ENCODE assay signal across 20 cellular contexts in genomic region chr10:80526742-80527141, GRCh38. TPM values are rescaled to one million over a fixed set of nuclear protein-coding genes. Genes with fewer than 3 reads are reported as not detected.
DNase-seq lines count a peak whose midpoint lies in the region; ATAC-seq, FAIRE-seq and TF ChIP-seq lines count a peak whose summit lies in the region.
"Had no signal": no experiment of that assay in that cellular context is flagged by ENCODE, and none has a peak within 500 bp of the region (broad histone marks: within the 10 kb centered on the region; RNA-seq: fewer than 3 reads in every experiment).

No MANE protein-coding gene starts in this region.

- H3K9ac ChIP-seq in colonic mucosa (ENCODE audit: low read depth in 2 of 2, low read length in 2 of 2) = no peak overlapping the region

- peak in 1 of 2 donors; percentile 11 for ATAC-seq in activated T-cell treated with anti-CD3 and anti-CD28 coated beads, Interleukin-2, amount 50 U/mL, for 4 hours
- no peak for ATAC-seq in activated naive CD8-positive, alpha-beta T cell treated with anti-CD3 and anti-CD28 coated beads, Interleukin-2, amount 10 ng/mL, durations not matched to agents 7 days and 5 days (ENCODE audit: low read depth)
- no peak for ATAC-seq in GM18520 (IDR thresholded peaks at IDR 0.05; ENCODE audit: unreplicated experiment)

- H3K4me1 ChIP-seq in neutrophil (ENCODE audit: control insufficient read depth in 1 of 2, insufficient read depth in 1 of 2, low read depth in 1 of 2, low read length in 1 of 2) = peaks cover 59 to 62% of the 10 kb centered on the region in 2 experiments
- H3K4me1 ChIP-seq in colonic mucosa = no peaks in the 10 kb centered on the region
- H3K4me1 ChIP-seq in ovary (ENCODE audit: insufficient read depth) = no peaks in the 10 kb centered on the region

- peak overlapping the region; percentile 13 for H3K4me3 Mint-ChIP-seq in activated T-cell treated with anti-CD3 and anti-CD28 coated beads, Interleukin-2, amount 50 U/mL, for 4 hours
- H3K4me3 Mint-ChIP-seq in activated naive CD8-positive, alpha-beta T cell treated with anti-CD3 and anti-CD28 coated beads, Interleukin-2, amount 10 ng/mL, durations not matched to agents 7 days and 5 days = peak overlapping the region; percentile 60
- H3K4me3 Mint-ChIP-seq: H9, memory B cell, neural crest cell had no signal

- intact Hi-C loops in colonic mucosa (cut with DNase I) = no loop called here
- intact Hi-C loops in ovary (cut with DNase I) = no loop called here

- no peaks in the 10 kb centered on the region for H3K27me3 Mint-ChIP-seq in activated T-cell treated with anti-CD3 and anti-CD28 coated beads, Interleukin-2, amount 50 U/mL, for 4 hours (ENCODE audit: low read depth)
- no peaks in the 10 kb centered on the region for H3K27me3 Mint-ChIP-seq in activated naive CD8-positive, alpha-beta T cell treated with anti-CD3 and anti-CD28 coated beads, Interleukin-2, amount 10 ng/mL, durations not matched to agents 7 days and 5 days

- TF ChIP-seq CTCF in neutrophil (IDR thresholded peaks at IDR 0.05) (no peak), colonic mucosa (IDR thresholded peaks at IDR 0.05) (no peak), ovary (IDR thresholded peaks at IDR 0.05) (no peak)

- POLR2A ChIA-PET in activated naive CD8-positive, alpha-beta T cell treated with anti-CD3 and anti-CD28 coated beads, Interleukin-2, amount 10 ng/mL, durations not matched to agents 7 days and 5 days (lab: Charles Lee) = interaction anchor here (0.6 to 1.3 kb wide), 4 partner anchors 15 to 62 kb away, joined by 3 to 9 read pairs (median 3); no protein-coding TSS in a partner anchor

- no peaks in the 10 kb centered on the region for H3K27me3 ChIP-seq in neutrophil
- no peaks in the 10 kb centered on the region for H3K27me3 ChIP-seq in colonic mucosa
- no peaks in the 10 kb centered on the region for H3K27me3 ChIP-seq in ovary
- H3K27me3 ChIP-seq: dorsolateral prefrontal cortex, esophagus squamous epithelium had no signal

- FAIRE-seq in GM12891 (lab: Jason Lieb, UNC) = peak; percentile 48
- FAIRE-seq: D721Med, G401.6 had no signal

- H3K27ac ChIP-seq in neutrophil (peak overlapping the region; percentile 77), colonic mucosa (no peak overlapping the region), ovary (no peak overlapping the region)
- H3K27ac ChIP-seq: esophagus squamous epithelium had no signal

- peaks cover 7% of the 10 kb centered on the region for H3K36me3 ChIP-seq in neutrophil
- H3K36me3 ChIP-seq in colonic mucosa = no peaks in the 10 kb centered on the region
- H3K36me3 ChIP-seq in ovary = no peaks in the 10 kb centered on the region

- peak overlapping the region; percentile 91 for H3K27ac Mint-ChIP-seq in activated naive CD8-positive, alpha-beta T cell treated with anti-CD3 and anti-CD28 coated beads, Interleukin-2, amount 10 ng/mL, durations not matched to agents 7 days and 5 days
- H3K27ac Mint-ChIP-seq: H9, memory B cell had no signal

- no peaks in the 10 kb centered on the region for H3K36me3 Mint-ChIP-seq in activated T-cell treated with anti-CD3 and anti-CD28 coated beads, Interleukin-2, amount 50 U/mL, for 4 hours (ENCODE audit: insufficient read depth)
- H3K36me3 Mint-ChIP-seq in activated naive CD8-positive, alpha-beta T cell treated with anti-CD3 and anti-CD28 coated beads, Interleukin-2, amount 10 ng/mL, durations not matched to agents 7 days and 5 days = peaks cover 29% of the 10 kb centered on the region
- H3K36me3 Mint-ChIP-seq: memory B cell had no signal

- TF ChIP-seq POLR2A in GM12891 (IDR thresholded peaks at IDR 0.05; ENCODE audit: low read depth, low read length) (no peak), ovary (IDR thresholded peaks at IDR 0.05) (no peak)

- H3K4me3 ChIP-seq in neutrophil (ENCODE audit: low read depth in 1 of 2, low read length in 1 of 2) (no peak overlapping the region), colonic mucosa (no peak overlapping the region), ovary (no peak overlapping the region)
- H3K4me3 ChIP-seq: dorsolateral prefrontal cortex, esophagus squamous epithelium had no signal

- WGBS in ovary, 3 donors = 56 to 64% (median 59%) methylated on average over 6 of the region's 6 CpGs

- H3K4me1 Mint-ChIP-seq in activated T-cell treated with anti-CD3 and anti-CD28 coated beads, Interleukin-2, amount 50 U/mL, for 4 hours (ENCODE audit: low read depth) = peaks cover 76% of the 10 kb centered on the region
- peaks cover 82% of the 10 kb centered on the region for H3K4me1 Mint-ChIP-seq in activated naive CD8-positive, alpha-beta T cell treated with anti-CD3 and anti-CD28 coated beads, Interleukin-2, amount 10 ng/mL, durations not matched to agents 7 days and 5 days
- H3K4me1 Mint-ChIP-seq: neural crest cell had no signal

- no peaks in the 10 kb centered on the region for H3K9me3 Mint-ChIP-seq in activated T-cell treated with anti-CD3 and anti-CD28 coated beads, Interleukin-2, amount 50 U/mL, for 4 hours
- no peaks in the 10 kb centered on the region for H3K9me3 Mint-ChIP-seq in activated naive CD8-positive, alpha-beta T cell treated with anti-CD3 and anti-CD28 coated beads, Interleukin-2, amount 10 ng/mL, durations not matched to agents 7 days and 5 days
- H3K9me3 Mint-ChIP-seq: H9, memory B cell, neural crest cell had no signal

- DNase-seq in activated T-cell treated with anti-CD3 and anti-CD28 coated beads, Interleukin-2, amount 50 U/mL, for 4 hours = no peak
- DNase-seq in activated T-cell treated with anti-CD3 and anti-CD28 coated beads, Interleukin-2, amount 50 U/mL, for 48 hours = no peak
- DNase-seq in GM12891 (ENCODE audit: insufficient read length, low spot score) (no peak), colonic mucosa (no peak), ovary (no peak)
- DNase-seq in activated naive CD8-positive, alpha-beta T cell treated with anti-CD3 and anti-CD28 coated beads, Interleukin-2, amount 10 ng/mL, durations not matched to agents 7 days and 5 days = no peak
- DNase-seq: esophagus squamous epithelium; H9; NCI-H345; NK-92 treated with Interleukin-12 subunit alpha and Interleukin-12 subunit beta, amount 100 ng/mL, for 24 hours; T1000 had no signal

- no peak for TF ChIP-seq EP300 in ovary (IDR thresholded peaks at IDR 0.05)

- H3K9me3 ChIP-seq in neutrophil (no peaks in the 10 kb centered on the region), colonic mucosa (no peaks in the 10 kb centered on the region), ovary (no peaks in the 10 kb centered on the region)
- H3K9me3 ChIP-seq: esophagus squamous epithelium had no signal

TF ChIP-seq in GM12891, 5 proteins besides CTCF, POLR2A, EP300 and RAD21:
- TF ChIP-seq SPI1 (IDR thresholded peaks at IDR 0.05; ENCODE audit: low read depth, low read length) (no peak), POLR2AphosphoS5 (IDR thresholded peaks at IDR 0.05; ENCODE audit: low read depth, low read length) (no peak), TAF1 (IDR thresholded peaks at IDR 0.05; ENCODE audit: low read depth, low read length) (no peak), PAX5 (IDR thresholded peaks at IDR 0.05; ENCODE audit: insufficient read depth, low read length, severe bottlenecking) (no peak), POU2F2 (IDR thresholded peaks at IDR 0.05; ENCODE audit: low read depth, low read length) (no peak)

RNA-seq across cellular contexts. Expression of gene SH2D4B, which starts 11.0 kb away (rescaled TPM):
- total RNA-seq in activated T-cell treated with anti-CD3 and anti-CD28 coated beads, Interleukin-2, amount 50 U/mL, for 4 hours = under 1 TPM; 0.13 to 0.22 (median 0.20) TPM
- polyA plus RNA-seq in GM12891 (2012; ENCODE audit: low read depth, missing spikeins) = not detected
- under 1 TPM; 0.14 to 0.22 TPM for total RNA-seq in activated naive CD8-positive, alpha-beta T cell treated with anti-CD3 and anti-CD28 coated beads, Interleukin-2, amount 10 ng/mL, durations not matched to agents 7 days and 5 days
- not detected for total RNA-seq in colonic mucosa
- total RNA-seq in ovary = under 1 TPM in 3 of 7 donors, not detected in 4; 0.05 to 0.53 (median 0.10) TPM
- under 1 TPM in 1 of 2 donors, not detected in 1; 0.10 TPM for polyA plus RNA-seq in ovary
- total RNA-seq: HT-29, LHCN-M2 had no signal
